Comparison of ENCODE assay signal across 9 cellular contexts in genomic region chr7:29319719-29320521, GRCh38.
A peak's percentile ranks its signal among the peaks of the same experiment; 100 is the strongest.
DNase-seq lines count a peak whose midpoint lies in the region; ATAC-seq and TF ChIP-seq lines count a peak whose summit lies in the region.
"Had no signal": no experiment of that assay in that cellular context is flagged by ENCODE, and none has a peak within 500 bp of the region (broad histone marks: within the 10 kb centered on the region; RNA-seq: fewer than 3 reads in every experiment).

No MANE protein-coding gene starts in this region.

- no TSS peak for BruUV-seq in A673 (replicated peaks; lab: Mats Ljungman, UMichigan)

- intact Hi-C loops in A673 (cut with micrococcal nuclease; ENCODE audit: unreplicated experiment) (no loop called here), head of caudate nucleus (cut with DNase I) (no loop called here)

- peak; percentile 67 for ATAC-seq in GM19372 (IDR thresholded peaks at IDR 0.05; ENCODE audit: low read depth, unreplicated experiment)
- no peak for ATAC-seq in activated CD4-positive, CD25-positive, alpha-beta regulatory T cell treated with anti-CD3 and anti-CD28 coated beads, Interleukin-2, amount 50 U/mL, for 24 hours

- no peaks in the 10 kb centered on the region for H3K9me3 ChIP-seq in A673 (ENCODE audit: low read depth, low read length, poor library complexity, severe bottlenecking)

- H3K27me3 ChIP-seq in A673 (replicated peaks; ENCODE audit: insufficient read depth, low read depth, low read length, poor library complexity): no peaks in the 10 kb centered on the region

- TF ChIP-seq CTCF in A673 (conservative IDR thresholded peaks at IDR 0.05; ENCODE audit: low read depth, low read length): no peak

- H3K4me3 ChIP-seq in A673 (ENCODE audit: low read depth, low read length, poor library complexity, severe bottlenecking): no peak overlapping the region

- POLR2A ChIA-PET in A673 (lab: Charles Lee; ENCODE audit: low non-redundant PET): interaction anchor here (0.5 to 0.7 kb wide), 2 partner anchors 38 to 362 kb away, joined by 3 to 4 read pairs; partner anchors contain the start of gene TRIL

- H3K27ac ChIP-seq in A673 (ENCODE audit: low read depth, low read length, poor library complexity, severe bottlenecking): peak overlapping the region; percentile 79

- H3K36me3 ChIP-seq in A673 (ENCODE audit: insufficient read depth, low read length, poor library complexity, severe bottlenecking): no peaks in the 10 kb centered on the region

- CTCF ChIA-PET in A673 (lab: Charles Lee): interaction anchor here (0.6 kb wide), 1 partner anchor 19 kb away, joined by 6 read pairs; no protein-coding TSS in a partner anchor

- DNase-seq in A673 (ENCODE audit: low spot score) (peak; percentile 87), NOMO-1 (lab: John Stamatoyannopoulos, UW; ENCODE audit: unreplicated experiment in 2 of 2) (peak; percentile 80 to 99), head of caudate nucleus (peak; percentile 36 to 89 (median 77)), A172 (ENCODE audit: low spot score) (no peak), NCI-H774 (lab: John Stamatoyannopoulos, UW) (no peak)
- no peak for DNase-seq in activated T-cell treated with anti-CD3 and anti-CD28 coated beads, Interleukin-2, amount 50 U/mL, for 48 hours
- DNase-seq: Calu3 had no signal

- peaks cover 56% of the 10 kb centered on the region for H3K4me1 ChIP-seq in A673 (ENCODE audit: insufficient read depth, low read length, poor library complexity, severe bottlenecking)

Comparison
In these comparisons a context has a peak if more than half of its experiments do, and no peak if none do; other contexts are left out.
1. DNase-seq: peak in A673 (single experiment), NOMO-1 (2 of 2) and head of caudate nucleus (42 of 42); none in activated T-cell treated with anti-CD3 and anti-CD28 coated beads, Interleukin-2, amount 50 U/mL, for 48 hours (0 of 2), A172 (single experiment) and NCI-H774 (single experiment).